In the genomic region with DNA sequence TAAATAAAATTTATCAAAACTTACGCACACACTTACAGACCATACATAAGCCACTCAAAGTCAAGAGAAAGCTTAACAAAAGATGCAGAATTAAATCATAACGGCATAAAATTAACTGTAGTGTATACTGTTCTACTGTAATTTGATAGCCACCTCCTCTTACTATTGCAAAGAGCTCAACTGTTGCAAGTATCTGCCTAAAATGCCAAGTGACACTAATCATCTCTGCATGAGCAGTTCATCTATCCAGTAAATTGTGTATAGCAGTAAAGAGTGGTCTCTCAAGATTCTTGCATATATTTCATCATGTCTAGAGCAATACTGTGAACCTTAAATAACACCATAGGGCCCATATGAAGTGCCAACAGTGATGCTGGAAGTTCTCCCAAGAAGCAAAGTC, we compare ENCODE assay signal across 37 cellular contexts. TPM values are rescaled to one million over a fixed set of nuclear protein-coding genes. Genes with fewer than 3 reads are reported as not detected.
"Had no signal": no experiment of that assay in that cellular context is flagged by ENCODE, and none has a peak within 500 bp of the region (broad histone marks: within the 10 kb centered on the region; RNA-seq: fewer than 3 reads in every experiment).

No MANE protein-coding gene starts in this region.

- H3K36me3 Mint-ChIP-seq: activated CD8-positive, alpha-beta memory T cell treated with anti-CD3 and anti-CD28 coated beads, Interleukin-2, amount 10 ng/mL, durations not matched to agents 7 days and 5 days; activated naive CD8-positive, alpha-beta T cell treated with anti-CD3 and anti-CD28 coated beads for 36 hours had no signal

- H3K27me3 Mint-ChIP-seq: activated CD4-positive, alpha-beta memory T cell treated with anti-CD3 and anti-CD28 coated beads for 36 hours; activated naive CD8-positive, alpha-beta T cell treated with anti-CD3 and anti-CD28 coated beads for 36 hours had no signal

- DNase-seq: activated B cell treated with CpG ODN at 0.5 μM for 24 hours; activated CD4-positive, alpha-beta memory T cell treated with anti-CD3 and anti-CD28 coated beads for 36 hours; activated CD4-positive, alpha-beta T cell treated with anti-CD3 and anti-CD28 coated beads for 4 hours; activated CD4-positive, alpha-beta T cell treated with anti-CD3 and anti-CD28 coated beads, Interleukin-2, amount 50 U/mL, for 1 hour; activated CD4-positive, CD25-positive, alpha-beta regulatory T cell treated with anti-CD3 and anti-CD28 coated beads, Interleukin-2, amount 50 U/mL, for 72 hours; activated CD8-positive, alpha-beta memory T cell treated with anti-CD3 and anti-CD28 coated beads for 24 hours; activated CD8-positive, alpha-beta memory T cell treated with anti-CD3 and anti-CD28 coated beads, Interleukin-2, amount 10 ng/mL, durations not matched to agents 7 days and 5 days; activated CD8-positive, alpha-beta memory T cell treated with anti-CD3 and anti-CD28 coated beads, Interleukin-2, amount 50 U/mL, for 48 hours; activated effector memory CD4-positive, alpha-beta T cell treated with anti-CD3 and anti-CD28 coated beads, Interleukin-2, amount 50 U/mL, for 16 hours; activated naive CD4-positive, alpha-beta T cell; activated naive CD4-positive, alpha-beta T cell treated with anti-CD3 and anti-CD28 coated beads, Interleukin-2, amount 50 U/mL, for 16 hours; activated naive CD8-positive, alpha-beta T cell treated with anti-CD3 and anti-CD28 coated beads for 36 hours; activated T-cell treated with anti-CD3 and anti-CD28 coated beads, Interleukin-2, amount 50 U/mL, for 48 hours; amygdala; NCI-H1092 treated with DMSO at 0.1 percent for 48 hours; NCI-H1436; NCI-H1694; NCI-H1930; NCI-H2081 treated with DMSO at 0.1 percent for 48 hours; NCI-H2171; NCI-H510A; NCI-H526; NCI-H748 treated with DMSO at 0.1 percent for 48 hours; NK-92 treated with Interleukin-12 subunit alpha and Interleukin-12 subunit beta, amount 100 ng/mL, for 24 hours; PC-3; SW 1271; T-helper 1 cell; T-helper 2 cell; T-helper 9 cell had no signal

- H3K9me3 Mint-ChIP-seq: activated B cell treated with CpG ODN at 0.5 μM for 24 hours; activated CD4-positive, alpha-beta memory T cell treated with anti-CD3 and anti-CD28 coated beads for 36 hours; activated naive CD8-positive, alpha-beta T cell treated with anti-CD3 and anti-CD28 coated beads for 36 hours; central memory CD8-positive, alpha-beta T cell had no signal

- H3K4me1 ChIP-seq: ascending aorta had no signal

- H3K36me3 ChIP-seq: ascending aorta, cardiac muscle cell had no signal

- H3K9me3 ChIP-seq: ascending aorta had no signal

- H3K27ac ChIP-seq: ascending aorta, cardiac muscle cell, RWPE1, VCaP had no signal

- H3K4me3 ChIP-seq: ascending aorta, cardiac muscle cell had no signal

- H3K27me3 ChIP-seq: ascending aorta, cardiac muscle cell had no signal

- H3K4me1 Mint-ChIP-seq: activated B cell treated with CpG ODN at 0.5 μM for 24 hours; activated CD8-positive, alpha-beta memory T cell treated with anti-CD3 and anti-CD28 coated beads, Interleukin-2, amount 10 ng/mL, durations not matched to agents 7 days and 5 days; activated naive CD8-positive, alpha-beta T cell treated with anti-CD3 and anti-CD28 coated beads for 36 hours; central memory CD8-positive, alpha-beta T cell had no signal

- H3K27ac Mint-ChIP-seq: activated B cell treated with CpG ODN at 0.5 μM for 24 hours; activated CD4-positive, alpha-beta memory T cell treated with anti-CD3 and anti-CD28 coated beads for 36 hours; activated CD8-positive, alpha-beta memory T cell treated with anti-CD3 and anti-CD28 coated beads, Interleukin-2, amount 10 ng/mL, durations not matched to agents 7 days and 5 days; activated naive CD8-positive, alpha-beta T cell treated with anti-CD3 and anti-CD28 coated beads for 36 hours had no signal

- H3K4me3 Mint-ChIP-seq: activated B cell treated with CpG ODN at 0.5 μM for 24 hours; activated CD4-positive, alpha-beta memory T cell treated with anti-CD3 and anti-CD28 coated beads for 36 hours; activated CD8-positive, alpha-beta memory T cell treated with anti-CD3 and anti-CD28 coated beads, Interleukin-2, amount 10 ng/mL, durations not matched to agents 7 days and 5 days; activated naive CD8-positive, alpha-beta T cell treated with anti-CD3 and anti-CD28 coated beads for 36 hours; central memory CD8-positive, alpha-beta T cell had no signal

- ATAC-seq: activated CD8-positive, alpha-beta memory T cell treated with anti-CD3 and anti-CD28 coated beads, Interleukin-2, amount 10 ng/mL, durations not matched to agents 7 days and 5 days; PC-3; Right ventricle myocardium inferior had no signal

RNA-seq across cellular contexts. Expression of a gene that starts 12.3 kb away (rescaled TPM):
- total RNA-seq: activated B cell treated with CpG ODN at 0.5 μM for 24 hours; activated CD4-positive, alpha-beta memory T cell treated with anti-CD3 and anti-CD28 coated beads for 36 hours; activated CD8-positive, alpha-beta memory T cell treated with anti-CD3 and anti-CD28 coated beads, Interleukin-2, amount 10 ng/mL, durations not matched to agents 7 days and 5 days; activated naive CD8-positive, alpha-beta T cell treated with anti-CD3 and anti-CD28 coated beads for 36 hours; ascending aorta; cardiac muscle cell; M059J; PC-3; Right ventricle myocardium inferior had no signal
- polyA plus RNA-seq: adipose tissue had no signal

RNA-seq across cellular contexts. Expression of a gene that starts 37.7 kb away (rescaled TPM):
- total RNA-seq: activated B cell treated with CpG ODN at 0.5 μM for 24 hours, ascending aorta, cardiac muscle cell, PC-3, Right ventricle myocardium inferior had no signal
- polyA plus RNA-seq: cardiac muscle cell had no signal

RNA-seq across cellular contexts. Expression of a gene that starts 59.7 kb away (rescaled TPM):
- total RNA-seq: activated B cell treated with CpG ODN at 0.5 μM for 24 hours; activated CD4-positive, alpha-beta memory T cell treated with anti-CD3 and anti-CD28 coated beads for 36 hours; activated CD8-positive, alpha-beta memory T cell treated with anti-CD3 and anti-CD28 coated beads, Interleukin-2, amount 10 ng/mL, durations not matched to agents 7 days and 5 days; activated naive CD8-positive, alpha-beta T cell treated with anti-CD3 and anti-CD28 coated beads for 36 hours; ascending aorta; M059J; PC-3 had no signal
- polyA plus RNA-seq: adipose tissue had no signal
